Comparison of ENCODE assay signal across 9 cellular contexts in genomic region chr3:165196577-165197561, GRCh38. TPM values are rescaled to one million over a fixed set of nuclear protein-coding genes. Genes with fewer than 3 reads are reported as not detected.
DNase-seq lines count a peak whose midpoint lies in the region; ATAC-seq and TF ChIP-seq lines count a peak whose summit lies in the region.
"Had no signal": no experiment of that assay in that cellular context is flagged by ENCODE, and none has a peak within 500 bp of the region (broad histone marks: within the 10 kb centered on the region; RNA-seq: fewer than 3 reads in every experiment).

No MANE protein-coding gene starts in this region.

- H3K4me3 Mint-ChIP-seq in activated T-cell treated with anti-CD3 and anti-CD28 coated beads, Interleukin-2, amount 50 U/mL, for 72 hours, result peak overlapping the region; percentile 74 to 84

- H3K9me3 ChIP-seq in ascending aorta (no peaks in the 10 kb centered on the region), suprapubic skin (no peaks in the 10 kb centered on the region)

- TF ChIP-seq POLR2A in suprapubic skin (IDR thresholded peaks at IDR 0.05), result no peak

- DNase-seq in activated T-cell treated with anti-CD3 and anti-CD28 coated beads, Interleukin-2, amount 50 U/mL, for 72 hours, result no peak
- DNase-seq in activated T-cell treated with anti-CD3 and anti-CD28 coated beads for 4 hours (no peak), ascending aorta (ENCODE audit: low spot score in 2 of 2) (no peak), kidney tubule cell (ENCODE audit: low spot score) (peak; percentile 13), suprapubic skin (ENCODE audit: low spot score in 2 of 2) (no peak), KBM-7 (no peak), foreskin melanocyte (no peak)

- H3K27me3 ChIP-seq in ascending aorta (peaks cover 3% of the 10 kb centered on the region), suprapubic skin (peaks cover 79% of the 10 kb centered on the region)

- ATAC-seq in activated T-cell treated with anti-CD3 and anti-CD28 coated beads, Interleukin-2, amount 50 U/mL, for 72 hours (replicated peaks in 1 of 2), result no peak
- ATAC-seq in HG03108 (IDR thresholded peaks at IDR 0.05; ENCODE audit: unreplicated experiment), result no peak

- intact Hi-C loops in ascending aorta (cut with DNase I), result no loop called here

- in situ Hi-C loops in KBM-7 (cut with MboI; ENCODE audit: low pct_unique_long_range_greater_than_20kb, low sequenced_read_pairs), result no loop called here

- H3K36me3 ChIP-seq in ascending aorta, result no peaks in the 10 kb centered on the region
- no peaks in the 10 kb centered on the region for H3K36me3 ChIP-seq in suprapubic skin

- TF ChIP-seq CTCF in ascending aorta (IDR thresholded peaks at IDR 0.05), result no peak
- TF ChIP-seq CTCF in suprapubic skin (IDR thresholded peaks at IDR 0.05), result no peak

- peaks cover 17% of the 10 kb centered on the region for H3K4me1 Mint-ChIP-seq in activated T-cell treated with anti-CD3 and anti-CD28 coated beads, Interleukin-2, amount 50 U/mL, for 72 hours (ENCODE audit: low read depth)

- H3K27ac Mint-ChIP-seq in activated T-cell treated with anti-CD3 and anti-CD28 coated beads, Interleukin-2, amount 50 U/mL, for 72 hours, result no peak overlapping the region

- TF ChIP-seq EP300 in suprapubic skin (IDR thresholded peaks at IDR 0.05), result no peak

- peaks cover 59% of the 10 kb centered on the region for H3K27me3 Mint-ChIP-seq in activated T-cell treated with anti-CD3 and anti-CD28 coated beads, Interleukin-2, amount 50 U/mL, for 72 hours (ENCODE audit: low read depth)

- H3K27ac ChIP-seq in ascending aorta, result no peak overlapping the region
- no peak overlapping the region for H3K27ac ChIP-seq in suprapubic skin

- peaks cover 3 to 4% of the 10 kb centered on the region in 2 donors for H3K36me3 Mint-ChIP-seq in activated T-cell treated with anti-CD3 and anti-CD28 coated beads, Interleukin-2, amount 50 U/mL, for 72 hours (ENCODE audit: insufficient read depth in 2 of 2)

- H3K4me1 ChIP-seq in ascending aorta, result peaks cover 3 to 19% of the 10 kb centered on the region in 2 donors
- peaks cover 41% of the 10 kb centered on the region for H3K4me1 ChIP-seq in suprapubic skin

- 6% methylated on average over 52 of the region's 52 CpGs for WGBS in suprapubic skin

- H3K9me3 Mint-ChIP-seq in activated T-cell treated with anti-CD3 and anti-CD28 coated beads, Interleukin-2, amount 50 U/mL, for 72 hours, result peaks cover 0 to 2% of the 10 kb centered on the region in 2 donors

- H3K4me3 ChIP-seq in ascending aorta (peak overlapping the region; percentile 51 to 67), suprapubic skin (peak overlapping the region; percentile 46)

RNA-seq across cellular contexts. Expression of gene SLITRK3, which starts 0.7 kb away (rescaled TPM):
- total RNA-seq in activated T-cell treated with anti-CD3 and anti-CD28 coated beads, Interleukin-2, amount 50 U/mL, for 72 hours, result not detected
- total RNA-seq in ascending aorta (not detected), suprapubic skin (under 1 TPM in 1 of 4 donors, not detected in 3; 0.15 TPM)
- total RNA-seq: T-helper 1 cell treated with Interleukin-12 subunit alpha and Interleukin-12 subunit beta and Interleukin-4 antibody, amounts not matched to agents 30 ng/mL and 1 ng/mL, for 36 hours had no signal
